In genomic region chr1:162632743-162633326, GRCh38 we compare ENCODE assay signal across 9 cellular contexts. TPM values are rescaled to one million over a fixed set of nuclear protein-coding genes. Genes with fewer than 3 reads are reported as not detected.
DNase-seq lines count a peak whose midpoint lies in the region; ATAC-seq and TF ChIP-seq lines count a peak whose summit lies in the region.
"Had no signal": no experiment of that assay in that cellular context is flagged by ENCODE, and none has a peak within 500 bp of the region (broad histone marks: within the 10 kb centered on the region; RNA-seq: fewer than 3 reads in every experiment).

No MANE protein-coding gene starts in this region.

- ATAC-seq in heart right ventricle (peak in 7 of 8 donors; percentile 3 to 44 (median 39)), sciatic nerve (peak; percentile 29), GM18867 (IDR thresholded peaks at IDR 0.05; ENCODE audit: unreplicated experiment) (no peak), HG03460 (IDR thresholded peaks at IDR 0.05; ENCODE audit: unreplicated experiment) (no peak), GM18517 (IDR thresholded peaks at IDR 0.05; ENCODE audit: unreplicated experiment) (no peak)

- H3K27ac ChIP-seq in adrenal gland (peak overlapping the region; percentile 61 to 93 (median 86)), heart right ventricle (peak overlapping the region; percentile 63 to 88 (median 78))

- TF ChIP-seq CTCF in adrenal gland (IDR thresholded peaks at IDR 0.05) (no peak), heart right ventricle (IDR thresholded peaks at IDR 0.05) (no peak)

- peak in 1 of 2 donors; percentile 43 for TF ChIP-seq POLR2A in adrenal gland (IDR thresholded peaks at IDR 0.05)

- H3K4me1 ChIP-seq in adrenal gland (replicated peaks in 1 of 2), result peaks cover 18 to 40% of the 10 kb centered on the region in 2 donors
- peaks cover 3 to 36% (median 16%) of the 10 kb centered on the region in 9 donors for H3K4me1 ChIP-seq in heart right ventricle

- intact Hi-C loops in adrenal gland (cut with DNase I), result no loop called here
- intact Hi-C loops in heart right ventricle (cut with DNase I), result loop anchor here in 5 of 10 donors (5.0 to 10.0 kb wide), 7 partner anchors 44 to 122 kb away; no protein-coding TSS in a partner anchor
- intact Hi-C loops in sciatic nerve (cut with DNase I), result no loop called here

- H3K4me3 ChIP-seq in GM08714 (ENCODE audit: low read length) (peak overlapping the region; percentile 4; the same call in 1 of the 2 replicates), adrenal gland (peak overlapping the region; percentile 12 to 64 (median 41)), heart right ventricle (peak overlapping the region; percentile 29 to 63 (median 48))

- WGBS in adrenal gland, 4 donors, result 16 to 20% (median 19%) methylated on average over 5 of the region's 5 CpGs
- WGBS in heart right ventricle, 2 donors, result 20 to 29% methylated on average over 5 of the region's 5 CpGs

- H3K9me3 ChIP-seq in adrenal gland (replicated peaks in 1 of 3) (no peaks in the 10 kb centered on the region), heart right ventricle (no peaks in the 10 kb centered on the region)

- DNase-seq in adrenal gland (peak in 1 of 7 donors; percentile 45), heart right ventricle (peak in 1 of 2 donors; percentile 38), sciatic nerve (ENCODE audit: low spot score) (no peak), activated gamma-delta T cell (lab: John Stamatoyannopoulos, UW) (no peak)
- DNase-seq: NCI-H1092 had no signal

- H3K36me3 ChIP-seq in adrenal gland (replicated peaks in 1 of 2) (no peaks in the 10 kb centered on the region), heart right ventricle (no peaks in the 10 kb centered on the region)

- H3K27me3 ChIP-seq in adrenal gland, result no peaks in the 10 kb centered on the region
- H3K27me3 ChIP-seq in heart right ventricle, result no peaks in the 10 kb centered on the region

RNA-seq across cellular contexts. Expression of gene DDR2, which starts 0.6 kb away (rescaled TPM):
- total RNA-seq in adrenal gland (100 to 1,000 TPM; 214 to 349 (median 254) TPM), heart right ventricle (10 to 100 TPM; 16.1 to 32.0 (median 22.9) TPM), sciatic nerve (132 TPM)
- polyA plus RNA-seq in adrenal gland (100 to 1,000 TPM in 1 of 3 donors, 10 to 100 TPM in 2; 15.1 to 127 (median 34.2) TPM), heart right ventricle (1 to 10 TPM; 5.1 to 9.3 TPM)

Comparison
In these comparisons a context has a peak if more than half of its experiments do, and no peak if none do; other contexts are left out.
1. ATAC-seq: peak in heart right ventricle (7 of 8) and sciatic nerve (single experiment); none in GM18867 (single experiment), HG03460 (single experiment) and GM18517 (single experiment).
2. Peak in every context shown above with its lines, with median percentiles within 50 percentile points of each other: H3K4me3 ChIP-seq.